In the genomic region with DNA sequence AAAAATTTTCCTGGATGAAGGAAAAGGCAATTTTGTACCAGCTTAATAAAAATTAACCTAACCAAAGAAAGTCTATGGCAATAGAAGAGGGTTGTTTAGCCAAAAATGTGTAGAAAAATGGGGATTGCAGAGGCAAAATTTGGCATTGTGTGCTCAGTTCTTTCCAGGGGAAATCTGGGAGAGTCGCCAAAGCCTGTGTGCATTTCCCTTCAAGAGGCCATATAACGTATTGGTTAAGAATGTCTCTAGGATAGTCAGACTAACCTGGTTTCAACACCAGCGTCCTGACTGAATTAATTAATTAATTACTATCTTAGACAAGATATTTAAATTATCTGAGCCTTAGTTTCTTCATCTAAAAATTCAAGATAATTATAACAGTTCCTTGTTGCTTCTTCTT, we compare ENCODE assay signal across 19 cellular contexts.
"Had no signal": no experiment of that assay in that cellular context is flagged by ENCODE, and none has a peak within 500 bp of the region (broad histone marks: within the 10 kb centered on the region; RNA-seq: fewer than 3 reads in every experiment).

No MANE protein-coding gene starts in this region.

- DNase-seq: activated CD4-positive, CD25-positive, alpha-beta regulatory T cell treated with anti-CD3 and anti-CD28 coated beads, Interleukin-2, amount 50 U/mL, for 72 hours; activated naive CD4-positive, alpha-beta T cell treated with Interleukin-2 at 50 U/mL for 16 hours; activated naive CD8-positive, alpha-beta T cell treated with anti-CD3 and anti-CD28 coated beads, Interleukin-2, amount 50 U/mL, for 24 hours; activated T-cell treated with anti-CD3 and anti-CD28 coated beads for 4 hours; aorta; colonic mucosa; left cardiac atrium; lower lobe of right lung; nucleus accumbens; stimulated activated CD4-positive, alpha-beta T cell treated with anti-CD3 and anti-CD28 coated beads, Interleukin-15, amount 100 ng/mL, for 24 hours; stimulated activated CD4-positive, alpha-beta T cell treated with anti-CD3 and anti-CD28 coated beads, Interleukin-4, amount 100 ng/mL, for 24 hours; stimulated activated naive CD4-positive, alpha-beta T cell; substantia nigra; transverse colon had no signal

- H3K27ac ChIP-seq: cardiac muscle cell, colonic mucosa, gastroesophageal sphincter, lower lobe of right lung, skin epidermis, transverse colon, vagina had no signal

- H3K27me3 ChIP-seq: cardiac muscle cell, colonic mucosa, gastroesophageal sphincter, transverse colon, vagina had no signal

- H3K4me3 ChIP-seq: cardiac muscle cell, colonic mucosa, gastroesophageal sphincter, lower lobe of right lung, skin epidermis, transverse colon, vagina had no signal

- H3K4me1 ChIP-seq: colonic mucosa, gastroesophageal sphincter, lower lobe of right lung, transverse colon, vagina had no signal

- ATAC-seq: activated naive CD8-positive, alpha-beta T cell treated with anti-CD3 and anti-CD28 coated beads, Interleukin-2, amount 50 U/mL, for 24 hours; activated T-helper 17 cell treated with anti-CD3 and anti-CD28 coated beads, Interleukin-2, amount 50 U/mL, for 72 hours; gastroesophageal sphincter; left cardiac atrium; lower lobe of right lung had no signal

- H3K9me3 ChIP-seq: colonic mucosa, gastroesophageal sphincter, lower lobe of right lung, transverse colon, vagina had no signal
